In the genomic region with DNA sequence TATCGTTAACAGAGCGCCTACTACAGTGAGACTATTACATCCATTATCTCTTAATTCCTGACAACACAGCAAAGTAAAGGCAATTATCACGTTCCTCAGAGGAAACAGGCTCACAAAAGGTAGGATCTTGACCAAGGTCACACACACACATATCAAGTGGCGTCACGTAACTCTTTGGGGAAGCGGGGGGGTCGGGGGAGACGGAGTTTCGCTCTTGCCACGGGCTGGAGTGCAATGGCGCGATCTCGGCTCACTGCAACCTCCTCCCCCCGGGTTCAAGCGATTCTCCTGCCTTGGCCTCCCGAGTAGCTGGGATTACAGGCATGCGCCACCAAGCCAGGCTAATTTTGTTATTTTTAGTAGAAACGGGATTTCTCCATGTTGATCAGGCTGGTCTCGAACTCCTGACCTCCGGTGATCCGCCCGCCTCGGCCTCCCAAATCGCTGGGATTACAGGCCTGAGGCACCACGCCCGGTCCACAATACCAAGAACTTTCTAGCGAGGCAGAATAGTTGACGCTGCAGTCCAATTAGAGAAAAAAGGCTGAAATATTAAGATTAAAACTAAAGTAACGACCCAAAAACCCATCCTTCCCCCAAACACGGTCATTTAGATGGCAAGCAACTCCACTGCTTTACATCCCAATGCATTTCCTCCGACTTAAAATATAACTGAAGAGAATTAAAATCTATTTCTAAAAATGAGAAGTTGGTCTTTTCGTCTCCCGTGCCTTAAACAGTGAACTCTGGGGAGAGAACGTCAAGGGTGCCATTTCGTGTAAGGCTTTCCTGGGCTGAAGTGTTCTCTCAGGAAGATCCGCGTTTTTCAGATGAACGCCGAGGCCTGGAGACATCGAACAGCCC, we compare ENCODE assay signal across 9 cellular contexts. TPM values are rescaled to one million over a fixed set of nuclear protein-coding genes. Genes with fewer than 3 reads are reported as not detected.
DNase-seq lines count a peak whose midpoint lies in the region; ATAC-seq and TF ChIP-seq lines count a peak whose summit lies in the region.
"Had no signal": no experiment of that assay in that cellular context is flagged by ENCODE, and none has a peak within 500 bp of the region (broad histone marks: within the 10 kb centered on the region; RNA-seq: fewer than 3 reads in every experiment).

No MANE protein-coding gene starts in this region.

- no peak overlapping the region for H2AFZ ChIP-seq in PC-3 (ENCODE audit: low read length)

- TF ChIP-seq EP300 in sigmoid colon (IDR thresholded peaks at IDR 0.05), result no peak

- H3K4me3 ChIP-seq in PC-3 (ENCODE audit: low read length), result peak overlapping the region; percentile 85
- H3K4me3 ChIP-seq in heart left ventricle, result peak overlapping the region; percentile 67 to 95 (median 91)
- peak overlapping the region; percentile 73 to 94 (median 90) for H3K4me3 ChIP-seq in sigmoid colon

- TF ChIP-seq POLR2A in heart left ventricle (IDR thresholded peaks at IDR 0.05) (no peak), sigmoid colon (IDR thresholded peaks at IDR 0.05) (no peak)

- H3F3A ChIP-seq in PC-3 (ENCODE audit: low read length, unreplicated experiment), result no peaks in the 10 kb centered on the region

- peaks cover 18% of the 10 kb centered on the region for H3K36me3 ChIP-seq in PC-3 (ENCODE audit: low read depth, low read length)
- peaks cover 0 to 48% (median 34%) of the 10 kb centered on the region in 9 donors for H3K36me3 ChIP-seq in heart left ventricle
- peaks cover 1 to 21% (median 10%) of the 10 kb centered on the region in 4 donors for H3K36me3 ChIP-seq in sigmoid colon

- POLR2A ChIA-PET in PC-3 (lab: Charles Lee; ENCODE audit: unreplicated experiment), result no interaction called here

- CTCF ChIA-PET in PC-3 (lab: Charles Lee), result no interaction called here

- TF ChIP-seq CTCF in PC-3 (conservative IDR thresholded peaks at IDR 0.05; ENCODE audit: low read depth, low read length) (no peak), heart left ventricle (IDR thresholded peaks at IDR 0.05) (no peak), sigmoid colon (IDR thresholded peaks at IDR 0.05) (no peak)

- no peaks in the 10 kb centered on the region for H3K9me3 ChIP-seq in PC-3 (ENCODE audit: low read length)
- H3K9me3 ChIP-seq in heart left ventricle, result no peaks in the 10 kb centered on the region
- H3K9me3 ChIP-seq in sigmoid colon, result no peaks in the 10 kb centered on the region

- ATAC-seq in PC-3, result no peak
- peak in 2 of 4 donors; percentile 38 to 46 for ATAC-seq in heart left ventricle
- no peak for ATAC-seq in HG03342 (IDR thresholded peaks at IDR 0.05; ENCODE audit: unreplicated experiment)
- no peak for ATAC-seq in HG02981 (IDR thresholded peaks at IDR 0.05; ENCODE audit: unreplicated experiment)

- H3K9me2 ChIP-seq in PC-3 (replicated peaks; ENCODE audit: low read length), result no peaks in the 10 kb centered on the region

- DNase-seq in DMS153 (lab: John Stamatoyannopoulos, UW), result peak; percentile 12
- DNase-seq in DMS153 treated with DMSO at 0.1 percent for 48 hours (lab: John Stamatoyannopoulos, UW; ENCODE audit: unreplicated experiment), result no peak
- DNase-seq in PC-3, result no peak
- DNase-seq in activated effector memory CD4-positive, alpha-beta T cell treated with anti-CD3 and anti-CD28 coated beads, Interleukin-2, amount 50 U/mL, for 16 hours, result peak; percentile 84
- DNase-seq in heart left ventricle, result peak; percentile 57 to 70 (median 62)
- DNase-seq in sigmoid colon, result peak; percentile 78

- 0 to 1% (median 1%) methylated on average over 38 to 40 of the region's 40 CpGs for WGBS in heart left ventricle, 4 donors
- WGBS in sigmoid colon, 2 donors, result 1% methylated on average over 40 of the region's 40 CpGs

- no peaks in the 10 kb centered on the region for H3K27me3 ChIP-seq in PC-3 (ENCODE audit: low read length)
- no peaks in the 10 kb centered on the region for H3K27me3 ChIP-seq in heart left ventricle
- no peaks in the 10 kb centered on the region for H3K27me3 ChIP-seq in sigmoid colon

- no TSS peak for BruUV-seq in PC-3 (replicated peaks; lab: Mats Ljungman, UMichigan)

- H3K27ac ChIP-seq in PC-3 (ENCODE audit: low read length) (peak overlapping the region; percentile 90), heart left ventricle (peak overlapping the region; percentile 97 to 100 (median 100)), sigmoid colon (peak overlapping the region; percentile 98 to 100 (median 99))

- H3K4me1 ChIP-seq in PC-3 (ENCODE audit: insufficient read depth, low read length) (peaks cover 24% of the 10 kb centered on the region), heart left ventricle (peaks cover 5 to 55% (median 40%) of the 10 kb centered on the region in 12 donors), sigmoid colon (peaks cover 0 to 56% (median 54%) of the 10 kb centered on the region in 4 donors)

- peaks cover 39% of the 10 kb centered on the region for H4K20me1 ChIP-seq in PC-3 (ENCODE audit: low read length)

- H3K9ac ChIP-seq in PC-3 (ENCODE audit: low read length), result peak overlapping the region; percentile 99

- H3K4me2 ChIP-seq in PC-3 (ENCODE audit: low read length), result peak overlapping the region; percentile 100

- intact Hi-C loops in PC-3 (cut with micrococcal nuclease), result loop anchor here (5.0 kb wide), 1 partner anchor 67 kb away; a partner anchor contains a TSS
- intact Hi-C loops in heart left ventricle (cut with DNase I), result loop anchor here in 8 of 10 donors (2.0 to 10.0 kb wide), 11 partner anchors 38 to 450 kb away; a partner anchor contains a TSS
- intact Hi-C loops in sigmoid colon (cut with DNase I), result loop anchor here (5.0 to 10.0 kb wide), 3 partner anchors 38 to 450 kb away; a partner anchor contains a TSS

- peaks cover 58% of the 10 kb centered on the region for H3K79me2 ChIP-seq in PC-3 (ENCODE audit: low read length)

RNA-seq across cellular contexts. Expression of a gene that starts 1.1 kb away (rescaled TPM):
- total RNA-seq in PC-3 (2014; rRNA removed), result 333 and 512 TPM in 2 replicates
- 100 to 1,000 TPM; 149 to 202 (median 170) TPM for total RNA-seq in heart left ventricle
- 100 to 1,000 TPM; 133 to 153 TPM for polyA plus RNA-seq in heart left ventricle
- 100 to 1,000 TPM; 504 to 630 (median 591) TPM for total RNA-seq in sigmoid colon
- 100 to 1,000 TPM in 1 of 3 donors, 10 to 100 TPM in 2; 54.7 to 175 (median 62.0) TPM for polyA plus RNA-seq in sigmoid colon

RNA-seq across cellular contexts. Expression of a gene that starts 37.1 kb away (rescaled TPM):
- total RNA-seq in PC-3 (2014; rRNA removed), result 17.7 and 22.6 TPM in 2 replicates
- 10 to 100 TPM in 4 of 9 donors, 1 to 10 TPM in 5; 4.4 to 15.5 (median 8.5) TPM for total RNA-seq in heart left ventricle
- 10 to 100 TPM in 1 of 2 donors, 1 to 10 TPM in 1; 7.8 to 10.5 TPM for polyA plus RNA-seq in heart left ventricle
- 1 to 10 TPM; 2.5 to 5.5 (median 2.9) TPM for total RNA-seq in sigmoid colon
- polyA plus RNA-seq in sigmoid colon, result 10 to 100 TPM in 2 of 3 donors, 1 to 10 TPM in 1; 7.4 to 14.3 (median 10.2) TPM

RNA-seq across cellular contexts. Expression of a gene that starts 50.0 kb away (rescaled TPM):
- not detected in 2 replicates for total RNA-seq in PC-3 (2014; rRNA removed)
- 10 to 100 TPM; 14.5 to 85.5 (median 39.7) TPM for total RNA-seq in heart left ventricle
- polyA plus RNA-seq in heart left ventricle, result 10 to 100 TPM; 20.3 to 57.9 TPM
- not detected for total RNA-seq in sigmoid colon
- under 1 TPM in 1 of 3 donors, not detected in 2; 0.03 TPM for polyA plus RNA-seq in sigmoid colon
- total RNA-seq: subcutaneous adipose tissue had no signal

Comparison
In these comparisons a context has a peak if more than half of its experiments do, and no peak if none do; other contexts are left out.
1. DNase-seq: peak in DMS153 (single experiment), activated effector memory CD4-positive, alpha-beta T cell treated with anti-CD3 and anti-CD28 coated beads, Interleukin-2, amount 50 U/mL, for 16 hours (single experiment), heart left ventricle (5 of 5) and sigmoid colon (single experiment); none in DMS153 treated with DMSO at 0.1 percent for 48 hours (single experiment) and PC-3 (single experiment).
2. RNA of a gene that starts 50.0 kb away (total RNA-seq): 14.5 to 85.5 TPM in heart left ventricle; not detected in PC-3 and not detected in sigmoid colon; every median in the first group is over 10 times any median in the second.
3. Peak in every context shown above with its lines, with median percentiles within 50 percentile points of each other: H3K27ac ChIP-seq and H3K4me3 ChIP-seq.